Comparison of ENCODE assay signal across 18 cellular contexts in the genomic region with DNA sequence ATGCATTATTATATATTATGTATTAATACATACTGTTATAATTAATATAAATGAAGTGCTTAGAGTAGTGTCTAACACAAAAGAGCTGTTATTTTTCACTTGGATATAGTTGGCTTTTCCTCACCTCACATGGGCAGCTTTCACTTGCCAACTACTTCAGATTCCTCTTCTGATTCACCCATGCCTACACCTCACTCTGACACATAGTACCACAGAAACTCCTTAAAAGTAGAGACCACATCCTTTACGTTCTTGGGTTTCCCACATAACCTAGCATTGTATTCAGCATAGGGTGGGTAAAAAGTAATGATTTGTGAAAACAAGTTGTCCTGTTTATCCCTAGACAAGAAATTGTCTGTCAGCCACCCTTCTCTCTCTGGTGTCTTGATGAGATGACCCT.
"Had no signal": no experiment of that assay in that cellular context is flagged by ENCODE, and none has a peak within 500 bp of the region (broad histone marks: within the 10 kb centered on the region; RNA-seq: fewer than 3 reads in every experiment).

No MANE protein-coding gene starts in this region.

- H3K36me3 ChIP-seq: tibial nerve, vagina had no signal

- DNase-seq: activated CD4-positive, alpha-beta T cell treated with anti-CD3 and anti-CD28 coated beads for 4 hours; activated CD8-positive, alpha-beta T cell treated with anti-CD3 and anti-CD28 coated beads for 36 hours; activated gamma-delta T cell; activated T-cell treated with anti-CD3 and anti-CD28 coated beads, Interleukin-2, amount 50 U/mL, for 4 hours; amniotic stem cell; dermis blood vessel endothelial cell; erythroblast; kidney; mesendoderm; natural killer cell; posterior cingulate gyrus; stimulated activated CD4-positive, alpha-beta T cell treated with anti-CD3 and anti-CD28 coated beads, Interleukin-2, amount 100 ng/mL, for 48 hours; stimulated activated naive B cell treated with anti-CD40 and anti-IgM and Interleukin-4, amounts not matched to agents 10 μg/mL and 1 μg/mL and 100 μg/mL, for 72 hours; T-helper 17 cell had no signal

- ATAC-seq: activated CD8-positive, alpha-beta T cell treated with anti-CD3 and anti-CD28 coated beads for 36 hours; activated naive CD4-positive, alpha-beta T cell treated with anti-CD3 and anti-CD28 coated beads, Interleukin-2, amount 50 U/mL, for 72 hours; activated T-cell treated with anti-CD3 and anti-CD28 coated beads, Interleukin-2, amount 50 U/mL, for 4 hours; natural killer cell; stimulated activated naive B cell treated with anti-CD40 and anti-IgM and Interleukin-4, amounts not matched to agents 10 μg/mL and 1 μg/mL and 100 μg/mL, for 72 hours; T-helper 17 cell; WTC11 had no signal

- H3K27me3 ChIP-seq: tibial nerve, vagina had no signal

- H3K4me3 ChIP-seq: tibial nerve, vagina had no signal
